Comparison of ENCODE assay signal across 8 cellular contexts in the genomic region with DNA sequence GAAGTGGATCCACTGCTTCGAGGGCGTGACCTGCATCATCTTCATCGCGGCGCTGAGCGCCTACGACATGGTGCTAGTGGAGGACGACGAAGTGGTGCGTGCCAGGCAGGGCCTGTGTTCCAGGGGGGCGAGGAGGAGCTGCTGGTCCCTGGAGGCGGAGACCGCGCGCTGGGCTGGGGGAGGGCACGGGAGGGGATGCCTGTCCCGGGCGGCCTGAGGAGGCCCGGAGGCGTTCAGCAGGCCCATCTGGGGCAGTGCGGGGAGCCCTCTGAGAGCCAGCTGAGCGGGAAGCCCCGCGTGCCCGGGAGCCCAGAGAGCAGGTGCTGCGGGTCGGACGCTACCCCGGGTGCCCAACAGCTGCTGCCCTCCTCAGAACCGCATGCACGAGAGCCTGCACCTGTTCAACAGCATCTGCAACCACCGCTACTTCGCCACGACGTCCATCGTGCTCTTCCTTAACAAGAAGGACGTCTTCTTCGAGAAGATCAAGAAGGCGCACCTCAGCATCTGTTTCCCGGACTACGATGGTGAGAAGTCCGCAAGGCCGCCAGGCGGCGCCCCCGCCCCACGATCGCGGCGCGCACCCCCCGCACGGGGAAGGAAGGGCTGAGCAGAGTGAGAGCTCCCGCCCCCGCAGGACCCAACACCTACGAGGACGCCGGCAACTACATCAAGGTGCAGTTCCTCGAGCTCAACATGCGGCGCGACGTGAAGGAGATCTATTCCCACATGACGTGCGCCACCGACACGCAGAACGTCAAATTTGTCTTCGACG. TPM values are rescaled to one million over a fixed set of nuclear protein-coding genes. Genes with fewer than 3 reads are reported as not detected.
DNase-seq lines count a peak whose midpoint lies in the region; ATAC-seq and TF ChIP-seq lines count a peak whose summit lies in the region.

No MANE protein-coding gene starts in this region.

- TF ChIP-seq CTCF in epithelial cell of proximal tubule (conservative IDR thresholded peaks at IDR 0.05; ENCODE audit: low read depth, low read length) (peak; percentile 83), nephron (IDR thresholded peaks at IDR 0.05; ENCODE audit: unreplicated experiment in 3 of 3) (peak; percentile 76 to 77 (median 77))

- H3K4me3 ChIP-seq in epithelial cell of proximal tubule (ENCODE audit: low read depth, low read length) = no peak overlapping the region

- DNase-seq in NCI-H2171 treated with DMSO at 0.1 percent for 48 hours (lab: John Stamatoyannopoulos, UW) (peak; percentile 5), NCI-H2171 (lab: John Stamatoyannopoulos, UW) (no peak), NCI-H748 treated with DMSO at 0.1 percent for 48 hours (lab: John Stamatoyannopoulos, UW) (peak; percentile 21), epithelial cell of proximal tubule (ENCODE audit: low read depth) (no peak)
- peak; percentile 88 for DNase-seq in activated CD8-positive, alpha-beta memory T cell treated with anti-CD3 and anti-CD28 coated beads, Interleukin-2, amount 50 U/mL, for 48 hours

- H3K4me3 Mint-ChIP-seq in nephron = no peak overlapping the region
- no peak overlapping the region for H3K4me3 Mint-ChIP-seq in stimulated activated memory B cell treated with anti-CD40 and anti-IgM and Interleukin-4, amounts not matched to agents 10 μg/mL and 1 μg/mL and 100 μg/mL, for 72 hours

- H3K9me3 Mint-ChIP-seq in nephron = no peaks in the 10 kb centered on the region
- no peaks in the 10 kb centered on the region for H3K9me3 Mint-ChIP-seq in stimulated activated memory B cell treated with anti-CD40 and anti-IgM and Interleukin-4, amounts not matched to agents 10 μg/mL and 1 μg/mL and 100 μg/mL, for 72 hours

- no peak overlapping the region for H3K27ac Mint-ChIP-seq in nephron
- H3K27ac Mint-ChIP-seq in stimulated activated memory B cell treated with anti-CD40 and anti-IgM and Interleukin-4, amounts not matched to agents 10 μg/mL and 1 μg/mL and 100 μg/mL, for 72 hours = no peak overlapping the region

- peak; percentile 70 for ATAC-seq in stimulated activated memory B cell treated with anti-CD40 and anti-IgM and Interleukin-4, amounts not matched to agents 10 μg/mL and 1 μg/mL and 100 μg/mL, for 72 hours
- no peak for ATAC-seq in GM21528 (IDR thresholded peaks at IDR 0.05; ENCODE audit: low FRiP score, unreplicated experiment)

- H3K36me3 Mint-ChIP-seq in nephron (ENCODE audit: low read depth) = no peaks in the 10 kb centered on the region
- no peaks in the 10 kb centered on the region for H3K36me3 Mint-ChIP-seq in stimulated activated memory B cell treated with anti-CD40 and anti-IgM and Interleukin-4, amounts not matched to agents 10 μg/mL and 1 μg/mL and 100 μg/mL, for 72 hours

- peaks cover 16% of the 10 kb centered on the region for H3K27me3 Mint-ChIP-seq in nephron (ENCODE audit: low read depth)
- peaks cover 31% of the 10 kb centered on the region for H3K27me3 Mint-ChIP-seq in stimulated activated memory B cell treated with anti-CD40 and anti-IgM and Interleukin-4, amounts not matched to agents 10 μg/mL and 1 μg/mL and 100 μg/mL, for 72 hours

- peaks cover 3% of the 10 kb centered on the region for H3K4me1 Mint-ChIP-seq in nephron
- H3K4me1 Mint-ChIP-seq in stimulated activated memory B cell treated with anti-CD40 and anti-IgM and Interleukin-4, amounts not matched to agents 10 μg/mL and 1 μg/mL and 100 μg/mL, for 72 hours = peaks cover 13% of the 10 kb centered on the region

RNA-seq across cellular contexts. Expression of gene GNAT1, which starts 2.9 kb away (rescaled TPM):
- total RNA-seq in epithelial cell of proximal tubule = not detected in 2 replicates

RNA-seq across cellular contexts. Expression of gene SLC38A3, which starts 10.8 kb away (rescaled TPM):
- not detected in 2 replicates for total RNA-seq in epithelial cell of proximal tubule

RNA-seq across cellular contexts. Expression of gene SEMA3F, which starts 39.2 kb away (rescaled TPM):
- 36.0 and 58.6 TPM in 2 replicates for total RNA-seq in epithelial cell of proximal tubule

RNA-seq across cellular contexts. Expression of gene GNAI2, which starts 41.7 kb away (rescaled TPM):
- total RNA-seq in epithelial cell of proximal tubule = 263 and 264 TPM in 2 replicates

Comparison
In these comparisons a context has a peak if more than half of its experiments do, and no peak if none do; other contexts are left out.
1. DNase-seq: peak in NCI-H2171 treated with DMSO at 0.1 percent for 48 hours (single experiment), NCI-H748 treated with DMSO at 0.1 percent for 48 hours (single experiment) and activated CD8-positive, alpha-beta memory T cell treated with anti-CD3 and anti-CD28 coated beads, Interleukin-2, amount 50 U/mL, for 48 hours (single experiment); none in NCI-H2171 (single experiment) and epithelial cell of proximal tubule (single experiment).